ENCODE assay signal across 8 cellular contexts in the genomic region with DNA sequence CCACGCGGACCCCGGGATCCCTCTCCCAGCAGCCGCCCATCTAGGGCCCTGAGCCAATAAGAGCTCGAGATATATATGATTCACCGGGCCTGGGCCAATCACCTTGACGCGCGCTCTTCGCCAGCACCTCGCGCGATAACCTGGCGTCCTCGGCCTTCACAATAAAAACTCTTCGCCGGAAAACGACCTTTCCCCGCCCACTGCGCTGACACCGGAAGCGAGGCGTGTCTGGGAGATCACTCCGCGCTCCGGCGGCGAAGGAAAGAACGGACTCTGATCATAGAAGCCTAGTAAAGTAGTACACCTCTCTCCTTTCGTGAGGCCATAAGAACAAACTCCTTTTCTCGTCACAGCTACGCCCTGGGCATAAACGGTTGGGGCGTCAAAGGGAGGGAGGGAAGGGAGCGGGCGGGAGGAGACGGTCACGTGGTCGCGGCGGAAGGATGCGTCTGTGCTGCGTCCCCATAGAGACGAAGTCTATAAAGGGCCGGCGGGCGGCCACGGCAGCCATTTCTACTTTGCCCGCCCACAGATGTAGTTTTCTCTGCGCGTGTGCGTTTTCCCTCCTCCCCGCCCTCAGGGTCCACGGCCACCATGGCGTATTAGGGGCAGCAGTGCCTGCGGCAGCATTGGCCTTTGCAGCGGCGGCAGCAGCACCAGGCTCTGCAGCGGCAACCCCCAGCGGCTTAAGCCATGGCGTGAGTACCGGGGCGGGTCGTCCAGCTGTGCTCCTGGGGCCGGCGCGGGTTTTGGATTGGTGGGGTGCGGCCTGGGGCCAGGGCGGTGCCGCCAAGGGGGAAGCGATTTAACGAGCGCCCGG. TPM values are rescaled to one million over a fixed set of nuclear protein-coding genes. Genes with fewer than 3 reads are reported as not detected.
DNase-seq lines count a peak whose midpoint lies in the region; ATAC-seq and TF ChIP-seq lines count a peak whose summit lies in the region.

A gene with protein sequence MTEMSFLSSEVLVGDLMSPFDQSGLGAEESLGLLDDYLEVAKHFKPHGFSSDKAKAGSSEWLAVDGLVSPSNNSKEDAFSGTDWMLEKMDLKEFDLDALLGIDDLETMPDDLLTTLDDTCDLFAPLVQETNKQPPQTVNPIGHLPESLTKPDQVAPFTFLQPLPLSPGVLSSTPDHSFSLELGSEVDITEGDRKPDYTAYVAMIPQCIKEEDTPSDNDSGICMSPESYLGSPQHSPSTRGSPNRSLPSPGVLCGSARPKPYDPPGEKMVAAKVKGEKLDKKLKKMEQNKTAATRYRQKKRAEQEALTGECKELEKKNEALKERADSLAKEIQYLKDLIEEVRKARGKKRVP (plus strand): TSS at position 509 of the 820 bp plus-strand sequence. CDS start 884 bp downstream, outside the sequence.

- peaks cover 70% of the 10 kb centered on the region for H3K4me1 Mint-ChIP-seq in dendritic cell treated with granulocyte-macrophage colony-stimulating factor and Interleukin-4, amounts not matched to agents 40 ng/mL and 50 ng/mL, for 4 days (ENCODE audit: low read depth)

- DNase-seq in NCI-H774 (lab: John Stamatoyannopoulos, UW): peak; percentile 94
- DNase-seq in activated CD4-positive, alpha-beta T cell treated with anti-CD3 and anti-CD28 coated beads, Interleukin-2, amount 50 U/mL, for 4 hours: peak; percentile 95
- DNase-seq in left lung: peak; percentile 95 to 97
- peak; percentile 92 to 93 for DNase-seq in stimulated activated CD4-positive, alpha-beta T cell treated with anti-CD3 and anti-CD28 coated beads, Interleukin-2, amount 100 ng/mL, for 48 hours

- peak within 1 kb of the TSS; percentile 100 for H3K27ac Mint-ChIP-seq in dendritic cell treated with granulocyte-macrophage colony-stimulating factor and Interleukin-4, amounts not matched to agents 40 ng/mL and 50 ng/mL, for 4 days

- H3K9me3 ChIP-seq in left lung: no peaks in the 10 kb centered on the region

- H3K9me3 Mint-ChIP-seq in dendritic cell treated with granulocyte-macrophage colony-stimulating factor and Interleukin-4, amounts not matched to agents 40 ng/mL and 50 ng/mL, for 4 days: no peaks in the 10 kb centered on the region

- peak; percentile 79 for ATAC-seq in GM19395 (IDR thresholded peaks at IDR 0.05; ENCODE audit: unreplicated experiment)
- peak; percentile 61 for ATAC-seq in HG03565 (IDR thresholded peaks at IDR 0.05; ENCODE audit: unreplicated experiment)
- ATAC-seq in left lung: peak; percentile 88

- H3K27me3 ChIP-seq in left lung: no peaks in the 10 kb centered on the region

- H3K27ac ChIP-seq in C4-2B (peak within 1 kb of the TSS; percentile 100), left lung (peak within 1 kb of the TSS; percentile 99)

- peak within 1 kb of the TSS; percentile 94 for H3K4me3 Mint-ChIP-seq in dendritic cell treated with granulocyte-macrophage colony-stimulating factor and Interleukin-4, amounts not matched to agents 40 ng/mL and 50 ng/mL, for 4 days

- peaks cover 0 to 60% of the 10 kb centered on the region in 2 donors for H3K36me3 ChIP-seq in left lung

- intact Hi-C loops in dendritic cell treated with granulocyte-macrophage colony-stimulating factor and Interleukin-4, amounts not matched to agents 40 ng/mL and 50 ng/mL, for 4 days (cut with micrococcal nuclease): loop anchor here (1.0 to 10.0 kb wide), 3 partner anchors 18 to 345 kb away; a partner anchor contains a TSS
- intact Hi-C loops in left lung (cut with DNase I): no loop called here

- peak within 1 kb of the TSS; percentile 99 to 100 for H3K4me3 ChIP-seq in left lung

- peaks cover 86% of the 10 kb centered on the region for H3K36me3 Mint-ChIP-seq in dendritic cell treated with granulocyte-macrophage colony-stimulating factor and Interleukin-4, amounts not matched to agents 40 ng/mL and 50 ng/mL, for 4 days (ENCODE audit: low read depth)

- no peaks in the 10 kb centered on the region for H3K27me3 Mint-ChIP-seq in dendritic cell treated with granulocyte-macrophage colony-stimulating factor and Interleukin-4, amounts not matched to agents 40 ng/mL and 50 ng/mL, for 4 days

- TF ChIP-seq CTCF in C4-2B (conservative IDR thresholded peaks at IDR 0.05) (no peak), left lung (IDR thresholded peaks at IDR 0.05) (no peak)

- peaks cover 23 to 60% of the 10 kb centered on the region in 2 donors for H3K4me1 ChIP-seq in left lung

RNA-seq across cellular contexts. Expression of the gene that starts here (rescaled TPM):
- total RNA-seq in left lung: 100 to 1,000 TPM; 204 to 308 TPM

Comparison
In these comparisons a context has a peak if more than half of its experiments do, and no peak if none do; other contexts are left out.
1. Peak in every context shown above with its lines: DNase-seq, ATAC-seq, H3K4me3 ChIP-seq and H3K27ac ChIP-seq.